ENCODE assay signal across 10 cellular contexts in the genomic region with DNA sequence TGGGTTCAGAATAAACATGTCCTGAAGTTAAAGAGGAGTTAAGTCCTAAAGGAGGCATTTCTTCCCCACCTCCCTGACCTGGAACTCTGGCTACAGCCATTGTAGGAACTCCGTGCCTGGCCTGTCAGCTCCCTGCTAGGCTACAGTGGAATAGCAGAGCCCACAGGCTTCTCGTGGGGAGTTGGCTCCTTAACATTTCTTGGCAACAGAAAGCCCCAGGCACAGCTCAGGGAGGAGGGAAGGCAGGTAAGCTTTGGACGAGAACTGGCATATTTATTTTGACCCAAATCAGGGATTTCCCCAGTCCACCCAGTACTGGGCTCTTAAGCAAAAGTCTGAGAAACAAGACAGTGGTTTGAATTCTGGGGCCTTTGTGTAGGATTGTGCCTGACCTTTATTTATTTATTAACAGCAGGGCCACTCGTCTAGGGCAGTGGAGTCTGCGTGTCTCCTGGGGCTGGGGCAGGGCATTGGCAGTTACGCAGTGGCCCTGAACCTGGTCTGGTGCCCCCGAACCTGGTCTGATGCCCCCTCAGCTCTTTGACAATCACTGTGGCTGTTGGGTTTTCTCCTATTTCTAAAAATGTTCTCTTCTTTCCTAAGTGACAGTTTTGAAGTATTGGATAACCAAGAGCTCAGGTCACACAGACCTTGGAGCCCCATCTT. TPM values are rescaled to one million over a fixed set of nuclear protein-coding genes. Genes with fewer than 3 reads are reported as not detected.
DNase-seq lines count a peak whose midpoint lies in the region; ATAC-seq and TF ChIP-seq lines count a peak whose summit lies in the region.
"Had no signal": no experiment of that assay in that cellular context is flagged by ENCODE, and none has a peak within 500 bp of the region (broad histone marks: within the 10 kb centered on the region; RNA-seq: fewer than 3 reads in every experiment).

No MANE protein-coding gene starts in this region.

- H4K91ac ChIP-seq in mesenchymal stem cell (ENCODE audit: low read length): no peak overlapping the region

- peak overlapping the region; percentile 11 for H3K9ac ChIP-seq in mesenchymal stem cell (ENCODE audit: low read length)

- ATAC-seq in upper lobe of right lung (peak; percentile 42), GM19035 (IDR thresholded peaks at IDR 0.05; ENCODE audit: unreplicated experiment) (no peak)

- H3K4me1 ChIP-seq in mesenchymal stem cell (ENCODE audit: control insufficient read depth, insufficient read depth, low read depth, low read length) (peaks cover 29% of the 10 kb centered on the region), upper lobe of right lung (peaks cover 47% of the 10 kb centered on the region)

- H3K4ac ChIP-seq in mesenchymal stem cell (ENCODE audit: low read depth in 1 of 2, low read length in 2 of 2): no peak overlapping the region

- no peak for DNase-seq in activated naive CD4-positive, alpha-beta T cell treated with Interleukin-2 at 50 U/mL for 16 hours
- DNase-seq in activated T-helper 2 cell treated with anti-CD3 and anti-CD28 coated beads, Interferon-gamma antibody, Interleukin-2, Interleukin-4, amounts not matched to agents 10 μg/mL and 5 μg/mL and 100 μg/mL, durations not matched to agents 14 hours and 24 hours and 36 hours (ENCODE audit: low spot score): no peak
- DNase-seq in mesenchymal stem cell (no peak), upper lobe of right lung (no peak), glutamatergic neuron (no peak), NOMO-1 treated with dmso at 0.1 percent for 144 hours (lab: John Stamatoyannopoulos, UW; ENCODE audit: unreplicated experiment) (no peak)
- DNase-seq: foreskin melanocyte, NCI-H510A had no signal

- H3K36me3 ChIP-seq in mesenchymal stem cell (ENCODE audit: control insufficient read depth in 1 of 2, insufficient read depth in 2 of 2, low read depth in 1 of 2, low read length in 2 of 2) (peaks cover 63 to 94% of the 10 kb centered on the region in 2 experiments), upper lobe of right lung (peaks cover 82% of the 10 kb centered on the region)

- no peak overlapping the region for H3K27ac Mint-ChIP-seq in activated naive CD4-positive, alpha-beta T cell treated with anti-CD3 and anti-CD28 coated beads, Interleukin-2, amount 50 U/mL, for 24 hours
- peak overlapping the region; percentile 64 for H3K27ac Mint-ChIP-seq in activated T-helper 2 cell treated with anti-CD3 and anti-CD28 coated beads, Interferon-gamma antibody, Interleukin-2, Interleukin-4, amounts not matched to agents 10 μg/mL and 5 μg/mL and 100 μg/mL, durations not matched to agents 14 hours and 24 hours and 36 hours
- no peak overlapping the region for H3K27ac Mint-ChIP-seq in glutamatergic neuron (ENCODE audit: unreplicated experiment)

- H2BK12ac ChIP-seq in mesenchymal stem cell (ENCODE audit: low read length in 2 of 2): no peak overlapping the region

- H3K4me1 Mint-ChIP-seq in activated naive CD4-positive, alpha-beta T cell treated with anti-CD3 and anti-CD28 coated beads, Interleukin-2, amount 50 U/mL, for 24 hours: peaks cover 92% of the 10 kb centered on the region
- H3K4me1 Mint-ChIP-seq in activated T-helper 2 cell treated with anti-CD3 and anti-CD28 coated beads, Interferon-gamma antibody, Interleukin-2, Interleukin-4, amounts not matched to agents 10 μg/mL and 5 μg/mL and 100 μg/mL, durations not matched to agents 14 hours and 24 hours and 36 hours (ENCODE audit: low read depth): peaks cover 68% of the 10 kb centered on the region
- peaks cover 7% of the 10 kb centered on the region for H3K4me1 Mint-ChIP-seq in glutamatergic neuron (ENCODE audit: low read depth, unreplicated experiment)

- no peak overlapping the region for H2AFZ ChIP-seq in mesenchymal stem cell (ENCODE audit: low read depth, low read length)

- no peak overlapping the region for H2AK5ac ChIP-seq in mesenchymal stem cell (ENCODE audit: low read length, severe bottlenecking)

- H3K4me3 ChIP-seq in mesenchymal stem cell (ENCODE audit: insufficient read depth in 1 of 2, low read depth in 1 of 2, low read length in 2 of 2) (no peak overlapping the region), upper lobe of right lung (no peak overlapping the region)

- H3K79me1 ChIP-seq in mesenchymal stem cell (replicated peaks; ENCODE audit: low read length, poor library complexity, severe bottlenecking): peaks cover 17% of the 10 kb centered on the region

- no peak overlapping the region for H3K14ac ChIP-seq in mesenchymal stem cell (ENCODE audit: low read length in 2 of 2)

- 88% methylated on average over 7 of the region's 7 CpGs for WGBS in mesenchymal stem cell

- H2BK15ac ChIP-seq in mesenchymal stem cell (ENCODE audit: low read depth, poor library complexity, severe bottlenecking): no peak overlapping the region

- no peak overlapping the region for H3K4me2 ChIP-seq in mesenchymal stem cell (ENCODE audit: low read length, poor library complexity, severe bottlenecking)

- no peak overlapping the region for H3K18ac ChIP-seq in mesenchymal stem cell (ENCODE audit: low read depth in 1 of 2, low read length in 2 of 2)

- peak overlapping the region; percentile 24 for H3K4me3 Mint-ChIP-seq in activated naive CD4-positive, alpha-beta T cell treated with anti-CD3 and anti-CD28 coated beads, Interleukin-2, amount 50 U/mL, for 24 hours
- H3K4me3 Mint-ChIP-seq in activated T-helper 2 cell treated with anti-CD3 and anti-CD28 coated beads, Interferon-gamma antibody, Interleukin-2, Interleukin-4, amounts not matched to agents 10 μg/mL and 5 μg/mL and 100 μg/mL, durations not matched to agents 14 hours and 24 hours and 36 hours (ENCODE audit: low read depth): no peak overlapping the region
- no peak overlapping the region for H3K4me3 Mint-ChIP-seq in glutamatergic neuron (ENCODE audit: unreplicated experiment)

- H3K23ac ChIP-seq in mesenchymal stem cell (ENCODE audit: low read length in 2 of 2): no peak overlapping the region

- H3K27me3 Mint-ChIP-seq in activated naive CD4-positive, alpha-beta T cell treated with anti-CD3 and anti-CD28 coated beads, Interleukin-2, amount 50 U/mL, for 24 hours: no peaks in the 10 kb centered on the region
- no peaks in the 10 kb centered on the region for H3K27me3 Mint-ChIP-seq in activated T-helper 2 cell treated with anti-CD3 and anti-CD28 coated beads, Interferon-gamma antibody, Interleukin-2, Interleukin-4, amounts not matched to agents 10 μg/mL and 5 μg/mL and 100 μg/mL, durations not matched to agents 14 hours and 24 hours and 36 hours (ENCODE audit: low read depth)
- H3K27me3 Mint-ChIP-seq in glutamatergic neuron (ENCODE audit: unreplicated experiment): peaks cover 6% of the 10 kb centered on the region

- H3K27me3 ChIP-seq in mesenchymal stem cell (ENCODE audit: control insufficient read depth in 1 of 2, insufficient read depth in 1 of 2, low read length in 2 of 2) (no peaks in the 10 kb centered on the region), upper lobe of right lung (no peaks in the 10 kb centered on the region)

- peak overlapping the region; percentile 8 for H3K27ac ChIP-seq in mesenchymal stem cell (ENCODE audit: low read length, poor library complexity, severe bottlenecking)
- peak overlapping the region; percentile 72 for H3K27ac ChIP-seq in upper lobe of right lung

- H2BK120ac ChIP-seq in mesenchymal stem cell (ENCODE audit: low read depth, low read length): no peak overlapping the region

- intact Hi-C loops in activated T-helper 2 cell treated with anti-CD3 and anti-CD28 coated beads, Interferon-gamma antibody, Interleukin-2, Interleukin-4, amounts not matched to agents 10 μg/mL and 5 μg/mL and 100 μg/mL, durations not matched to agents 14 hours and 24 hours and 36 hours (cut with micrococcal nuclease): no loop called here
- intact Hi-C loops in upper lobe of right lung (cut with DNase I): no loop called here

- TF ChIP-seq CTCF in upper lobe of right lung (IDR thresholded peaks at IDR 0.05): no peak
- TF ChIP-seq CTCF in glutamatergic neuron (IDR thresholded peaks at IDR 0.05; ENCODE audit: partially characterized antibody, unreplicated experiment): no peak

- no peak overlapping the region for H4K8ac ChIP-seq in mesenchymal stem cell (ENCODE audit: low read length)

- no peak overlapping the region for H2BK5ac ChIP-seq in mesenchymal stem cell (ENCODE audit: low read depth, low read length, poor library complexity, severe bottlenecking)

- no peaks in the 10 kb centered on the region for H3K9me3 Mint-ChIP-seq in activated naive CD4-positive, alpha-beta T cell treated with anti-CD3 and anti-CD28 coated beads, Interleukin-2, amount 50 U/mL, for 24 hours
- no peaks in the 10 kb centered on the region for H3K9me3 Mint-ChIP-seq in activated T-helper 2 cell treated with anti-CD3 and anti-CD28 coated beads, Interferon-gamma antibody, Interleukin-2, Interleukin-4, amounts not matched to agents 10 μg/mL and 5 μg/mL and 100 μg/mL, durations not matched to agents 14 hours and 24 hours and 36 hours
- H3K9me3 Mint-ChIP-seq in glutamatergic neuron (ENCODE audit: unreplicated experiment): no peaks in the 10 kb centered on the region

- H3K36me3 Mint-ChIP-seq in activated naive CD4-positive, alpha-beta T cell treated with anti-CD3 and anti-CD28 coated beads, Interleukin-2, amount 50 U/mL, for 24 hours: peaks cover 44% of the 10 kb centered on the region
- H3K36me3 Mint-ChIP-seq in activated T-helper 2 cell treated with anti-CD3 and anti-CD28 coated beads, Interferon-gamma antibody, Interleukin-2, Interleukin-4, amounts not matched to agents 10 μg/mL and 5 μg/mL and 100 μg/mL, durations not matched to agents 14 hours and 24 hours and 36 hours (ENCODE audit: low read depth): peaks cover 89% of the 10 kb centered on the region
- peaks cover 4% of the 10 kb centered on the region for H3K36me3 Mint-ChIP-seq in glutamatergic neuron (ENCODE audit: unreplicated experiment)

- H3K9me3 ChIP-seq in mesenchymal stem cell (ENCODE audit: control insufficient read depth, low read length) (no peaks in the 10 kb centered on the region), upper lobe of right lung (no peaks in the 10 kb centered on the region)

RNA-seq across cellular contexts. Expression of gene ISG20, which starts 7.9 kb away (rescaled TPM):
- total RNA-seq in activated T-helper 2 cell treated with anti-CD3 and anti-CD28 coated beads, Interferon-gamma antibody, Interleukin-2, Interleukin-4, amounts not matched to agents 10 μg/mL and 5 μg/mL and 100 μg/mL, durations not matched to agents 14 hours and 24 hours and 36 hours: 36.3 and 38.0 TPM in 2 replicates
- polyA plus RNA-seq in mesenchymal stem cell (2013, experiment 1 of 2): 3.3 TPM
- 3.6 TPM for polyA plus RNA-seq in mesenchymal stem cell (2013, experiment 2 of 2)
- total RNA-seq in upper lobe of right lung (34.9 TPM), glutamatergic neuron (ENCODE audit: unreplicated experiment) (1.1 TPM)

RNA-seq across cellular contexts. Expression of gene AEN, which starts 9.8 kb away (rescaled TPM):
- total RNA-seq in activated T-helper 2 cell treated with anti-CD3 and anti-CD28 coated beads, Interferon-gamma antibody, Interleukin-2, Interleukin-4, amounts not matched to agents 10 μg/mL and 5 μg/mL and 100 μg/mL, durations not matched to agents 14 hours and 24 hours and 36 hours: 52.9 and 54.3 TPM in 2 replicates
- polyA plus RNA-seq in mesenchymal stem cell (2013, experiment 1 of 2): 26.2 TPM
- 25.8 TPM for polyA plus RNA-seq in mesenchymal stem cell (2013, experiment 2 of 2)
- total RNA-seq in upper lobe of right lung: 34.6 TPM
- 15.4 TPM for total RNA-seq in glutamatergic neuron (ENCODE audit: unreplicated experiment)

Comparison
In these comparisons a context has a peak if more than half of its experiments do, and no peak if none do; other contexts are left out.
1. RNA of gene ISG20, which starts 7.9 kb away (total RNA-seq): 36.3 to 38.0 TPM in activated T-helper 2 cell treated with anti-CD3 and anti-CD28 coated beads, Interferon-gamma antibody, Interleukin-2, Interleukin-4, amounts not matched to agents 10 μg/mL and 5 μg/mL and 100 μg/mL, durations not matched to agents 14 hours and 24 hours and 36 hours and 34.9 TPM in upper lobe of right lung (single experiment); 1.1 TPM in glutamatergic neuron (single experiment); every median in the first group is over 10 times any median in the second.